ENCODE assay signal across 15 cellular contexts in the genomic region with DNA sequence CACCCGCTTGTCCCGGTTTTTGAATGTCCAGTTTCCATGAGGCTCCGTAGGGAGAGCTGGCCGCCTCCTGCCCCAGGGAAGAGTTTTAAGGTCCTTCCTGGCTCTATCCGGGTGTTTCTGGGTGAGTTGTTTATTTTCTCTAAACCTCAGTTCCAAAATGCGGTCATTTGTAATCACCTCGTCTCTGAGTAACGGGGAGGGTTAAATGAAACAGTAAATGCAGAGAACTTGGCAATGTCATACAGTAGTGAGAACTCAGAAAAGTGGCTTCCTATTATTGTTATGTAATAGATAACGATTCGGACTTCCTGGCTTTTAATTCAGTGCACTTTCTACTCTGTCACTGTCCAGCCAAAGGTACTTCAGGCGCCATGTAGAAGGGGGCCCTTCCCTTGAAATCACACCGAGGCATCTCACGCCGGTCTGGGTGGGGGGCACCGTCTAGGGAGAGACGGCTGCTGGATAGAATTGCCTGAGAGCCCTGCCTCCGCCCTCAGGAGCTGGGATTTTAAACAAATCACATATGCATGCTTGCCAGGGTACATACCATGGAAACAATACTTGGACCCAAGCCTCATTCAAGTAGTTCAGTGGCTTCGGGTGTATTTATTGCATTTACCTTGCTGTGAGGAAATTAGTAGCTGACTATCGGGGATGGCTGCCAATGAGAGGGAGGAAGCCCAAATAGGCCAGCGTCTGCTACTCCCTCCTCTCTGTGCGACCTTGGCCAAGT. TPM values are rescaled to one million over a fixed set of nuclear protein-coding genes. Genes with fewer than 3 reads are reported as not detected.
A peak's percentile ranks its signal among the peaks of the same experiment; 100 is the strongest.
DNase-seq lines count a peak whose midpoint lies in the region; ATAC-seq and TF ChIP-seq lines count a peak whose summit lies in the region.
"Had no signal": no experiment of that assay in that cellular context is flagged by ENCODE, and none has a peak within 500 bp of the region (broad histone marks: within the 10 kb centered on the region; RNA-seq: fewer than 3 reads in every experiment).

No MANE protein-coding gene starts in this region.

- H3K9me3 ChIP-seq in prostate gland = no peaks in the 10 kb centered on the region

- H3K4me3 ChIP-seq in LNCaP clone FGC (ENCODE audit: low read depth, low read length) = no peak overlapping the region
- H3K4me3 ChIP-seq in prostate gland = no peak overlapping the region
- H3K4me3 ChIP-seq: GM23338 had no signal

- 8% methylated on average over 21 of the region's 21 CpGs for WGBS in prostate gland

- ATAC-seq in GM21515 (IDR thresholded peaks at IDR 0.05; ENCODE audit: unreplicated experiment) (no peak), HG02981 (IDR thresholded peaks at IDR 0.05; ENCODE audit: unreplicated experiment) (no peak)

- no peak for TF ChIP-seq POLR2A in prostate gland (IDR thresholded peaks at IDR 0.05)

- intact Hi-C loops in prostate gland (cut with DNase I) = no loop called here

- no peaks in the 10 kb centered on the region for H3K27me3 ChIP-seq in prostate gland (replicated peaks; ENCODE audit: insufficient read depth)

- peak overlapping the region in 1 of 2 donors; percentile 42 for H3K27ac ChIP-seq in prostate gland

- DNase-seq in LNCaP clone FGC (ENCODE audit: low read depth) (peak; percentile 47), NOMO-1 (lab: John Stamatoyannopoulos, UW; ENCODE audit: unreplicated experiment in 2 of 2) (peak; percentile 41 to 80), dermis microvascular lymphatic vessel endothelial cell (ENCODE audit: low read depth in 2 of 2) (peak; percentile 3 to 14), prostate gland (ENCODE audit: low spot score) (peak; percentile 77)
- DNase-seq in activated CD4-positive, alpha-beta T cell treated with anti-CD3 and anti-CD28 coated beads for 1 hour = no peak
- DNase-seq: activated effector memory CD4-positive, alpha-beta T cell treated with Interleukin-2 at 50 U/mL for 16 hours; Calu3; NCI-H1417; NCI-H345; SHP77 treated with DMSO at 0.1 percent for 48 hours had no signal

- H3K4me1 ChIP-seq in prostate gland (replicated peaks) = no peaks in the 10 kb centered on the region

- no peaks in the 10 kb centered on the region for H3K36me3 ChIP-seq in prostate gland

- no peak for TF ChIP-seq CTCF in LNCaP clone FGC (IDR thresholded peaks at IDR 0.05; ENCODE audit: control insufficient read depth, extremely low read depth, insufficient read depth)
- no peak for TF ChIP-seq CTCF in prostate gland (IDR thresholded peaks at IDR 0.05)

RNA-seq across cellular contexts. Expression of gene NOS1, which starts 26.4 kb away (rescaled TPM):
- total RNA-seq in dermis microvascular lymphatic vessel endothelial cell (under 0.01 TPM in 1 of 2 replicates, not detected in the other), prostate gland (1 to 10 TPM; 2.6 to 8.3 TPM)
- total RNA-seq: Calu3, fibroblast of villous mesenchyme, osteoblast had no signal
